ENCODE assay signal across 1 cellular context in the genomic region with DNA sequence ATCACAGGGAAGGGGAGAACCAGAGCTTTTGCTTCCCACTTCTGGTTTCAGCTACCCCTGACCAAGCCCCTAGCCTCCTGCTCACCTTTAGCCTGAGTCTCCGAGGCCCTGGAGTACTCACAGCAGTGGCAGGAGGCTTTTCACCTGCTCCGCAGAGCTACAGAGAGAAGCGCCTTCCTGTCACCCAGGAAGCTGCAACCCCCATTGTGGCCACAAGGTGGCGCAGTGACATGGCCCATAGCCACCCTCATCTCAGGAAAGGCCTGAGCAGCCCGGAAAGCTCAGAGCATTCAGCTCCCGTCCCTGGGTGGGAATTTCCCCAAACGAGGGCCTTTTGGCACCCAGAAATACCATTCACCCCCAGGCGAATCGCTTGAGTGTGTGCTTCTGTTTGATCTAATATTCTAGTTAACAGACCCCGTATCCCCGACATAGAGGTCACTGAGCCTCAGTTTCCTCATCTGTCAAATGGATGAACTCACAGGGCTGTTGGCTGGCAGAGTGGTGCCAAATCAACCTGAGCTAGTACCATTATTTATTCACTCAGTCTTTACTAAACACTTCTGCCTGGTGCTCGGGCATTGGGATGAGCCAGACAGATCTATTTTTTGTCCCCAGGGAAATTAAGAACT.
TF ChIP-seq lines count a peak whose summit lies in the region.

No MANE protein-coding gene starts in this region.

TF ChIP-seq in IMR-90, 13 proteins besides CTCF, POLR2A, EP300 and RAD21:
- peak; percentile 97 for TF ChIP-seq SMC3 (IDR thresholded peaks at IDR 0.05; ENCODE audit: low read depth, low read length)
- no peak for TF ChIP-seq MXI1 (IDR thresholded peaks at IDR 0.05; ENCODE audit: borderline replicate concordance, low read depth, low read length)
- peak; percentile 50; the same call in 1 of the 2 replicates for TF ChIP-seq MAZ (IDR thresholded peaks at IDR 0.05; ENCODE audit: borderline replicate concordance, low read depth, low read length)
